ENCODE assay signal across 8 cellular contexts in the genomic region with DNA sequence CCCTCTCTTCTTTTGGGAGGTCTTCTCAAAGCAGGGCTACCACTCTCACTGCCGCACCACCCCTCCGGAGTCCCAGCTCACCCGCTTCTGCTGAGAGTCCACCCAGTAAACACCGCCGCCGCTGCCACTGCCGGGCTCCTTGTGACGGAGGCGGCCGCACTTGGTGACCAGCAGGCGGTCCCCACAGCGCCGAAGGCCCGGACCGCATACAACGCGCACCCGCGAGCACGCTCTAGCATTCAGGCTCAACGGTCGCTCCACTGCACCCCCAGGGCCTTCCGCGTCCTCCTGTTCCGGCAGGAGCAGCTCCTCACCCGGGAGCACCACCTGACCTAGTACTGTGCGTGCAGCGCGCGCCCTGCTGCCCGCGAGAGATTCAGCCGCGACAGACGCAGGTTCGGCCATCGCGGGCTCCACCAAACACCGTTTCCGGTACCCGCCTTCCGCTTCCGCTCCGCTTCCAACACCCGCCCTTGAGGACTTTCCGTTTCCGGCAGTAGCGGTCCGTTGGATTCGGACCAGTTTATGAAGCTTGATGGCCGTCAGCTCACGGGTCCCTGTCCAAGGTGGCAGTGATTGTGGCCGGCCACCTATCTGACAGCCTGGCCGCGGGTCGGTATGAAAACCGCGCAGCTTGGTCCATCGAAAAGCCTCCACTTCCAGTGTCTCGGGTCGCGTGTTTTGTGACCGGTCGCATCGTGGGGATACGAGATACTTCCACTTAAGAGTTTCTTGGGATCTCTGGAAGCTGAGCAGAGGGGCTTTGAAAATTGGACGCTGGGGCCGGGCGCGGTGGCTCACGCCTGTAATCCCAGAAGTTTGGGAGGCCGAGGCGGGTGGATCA. TPM values are rescaled to one million over a fixed set of nuclear protein-coding genes. Genes with fewer than 3 reads are reported as not detected.
A peak's percentile ranks its signal among the peaks of the same experiment; 100 is the strongest.
DNase-seq lines count a peak whose midpoint lies in the region; ATAC-seq and TF ChIP-seq lines count a peak whose summit lies in the region.

TSS of gene EXOSC3 (minus strand) at position 425 of the 844 bp plus-strand sequence. CDS start at position 405, 20 bp downstream.

- peak within 1 kb of the TSS; percentile 97 for H3K9ac ChIP-seq in BLaER1

- peak within 1 kb of the TSS; percentile 97 for H3K27ac Mint-ChIP-seq in activated CD4-positive, alpha-beta T cell treated with anti-CD3 and anti-CD28 coated beads, Interleukin-2, amount 10 ng/mL, durations not matched to agents 24 days and 14 days

- H3K36me3 Mint-ChIP-seq in activated CD4-positive, alpha-beta T cell treated with anti-CD3 and anti-CD28 coated beads, Interleukin-2, amount 10 ng/mL, durations not matched to agents 24 days and 14 days (ENCODE audit: low read depth): peaks cover 41% of the 10 kb centered on the region

- H3K36me3 ChIP-seq in BLaER1 (peaks cover 39% of the 10 kb centered on the region), left lung (peaks cover 0 to 36% of the 10 kb centered on the region in 2 donors)

- intact Hi-C loops in activated CD4-positive, alpha-beta T cell treated with anti-CD3 and anti-CD28 coated beads, Interleukin-2, amount 10 ng/mL, durations not matched to agents 24 days and 14 days (cut with micrococcal nuclease): loop anchor here (1.0 to 10.0 kb wide), 6 partner anchors 15 to 300 kb away; partner anchors contain the start of genes DCAF10, POLR1E, SLC25A51 and TOMM5
- intact Hi-C loops in left lung (cut with DNase I): no loop called here

- no peaks in the 10 kb centered on the region for H3K9me3 Mint-ChIP-seq in activated CD4-positive, alpha-beta T cell treated with anti-CD3 and anti-CD28 coated beads, Interleukin-2, amount 10 ng/mL, durations not matched to agents 24 days and 14 days

- H3K9me3 ChIP-seq in BLaER1: no peaks in the 10 kb centered on the region
- no peaks in the 10 kb centered on the region for H3K9me3 ChIP-seq in left lung

- H3K27me3 Mint-ChIP-seq in activated CD4-positive, alpha-beta T cell treated with anti-CD3 and anti-CD28 coated beads, Interleukin-2, amount 10 ng/mL, durations not matched to agents 24 days and 14 days: no peaks in the 10 kb centered on the region

- H3K4me2 ChIP-seq in BLaER1: peak within 1 kb of the TSS; percentile 71

- H3K27ac ChIP-seq in BLaER1 (peak within 1 kb of the TSS; percentile 96), left lung (peak within 1 kb of the TSS; percentile 57 to 92)

- peak; percentile 83 for DNase-seq in GM19238 (ENCODE audit: insufficient read length, low spot score)
- DNase-seq in NCI-H524 (lab: John Stamatoyannopoulos, UW): peak; percentile 79 to 85
- DNase-seq in activated CD4-positive, alpha-beta T cell treated with anti-CD3 and anti-CD28 coated beads, Interleukin-2, amount 10 ng/mL, durations not matched to agents 24 days and 14 days: peak; percentile 97
- DNase-seq in dedifferentiated amniotic fluid mesenchymal stem cell (ENCODE audit: extremely low spot score): peak; percentile 93
- peak; percentile 91 to 96 for DNase-seq in left lung
- peak; percentile 85 for DNase-seq in stimulated activated CD4-positive, alpha-beta T cell treated with anti-CD3 and anti-CD28 coated beads, Interleukin-4, amount 100 ng/mL, for 1 hour

- peak within 1 kb of the TSS; percentile 98 for H3K4me3 Mint-ChIP-seq in activated CD4-positive, alpha-beta T cell treated with anti-CD3 and anti-CD28 coated beads, Interleukin-2, amount 10 ng/mL, durations not matched to agents 24 days and 14 days

- H3K4me1 Mint-ChIP-seq in activated CD4-positive, alpha-beta T cell treated with anti-CD3 and anti-CD28 coated beads, Interleukin-2, amount 10 ng/mL, durations not matched to agents 24 days and 14 days: peaks cover 19% of the 10 kb centered on the region

- H4K20me1 ChIP-seq in BLaER1: peaks cover 40% of the 10 kb centered on the region

- ATAC-seq in HG03442 (IDR thresholded peaks at IDR 0.05; ENCODE audit: unreplicated experiment) (peak; percentile 89), left lung (peak; percentile 97)

- H3K4me3 ChIP-seq in BLaER1 (peak within 1 kb of the TSS; percentile 93), left lung (peak within 1 kb of the TSS; percentile 89 to 91)

- H3K27me3 ChIP-seq in BLaER1 (no peaks in the 10 kb centered on the region), left lung (peaks cover 0 to 13% of the 10 kb centered on the region in 2 donors)

- peak in 1 of 2 donors; percentile 12 for TF ChIP-seq CTCF in left lung (IDR thresholded peaks at IDR 0.05)

- H3K4me1 ChIP-seq in BLaER1 (peaks cover 32% of the 10 kb centered on the region), left lung (peaks cover 5 to 35% of the 10 kb centered on the region in 2 donors)

RNA-seq across cellular contexts. Expression of gene EXOSC3, which starts in this region (rescaled TPM):
- 104 and 109 TPM in 2 replicates for total RNA-seq in activated CD4-positive, alpha-beta T cell treated with anti-CD3 and anti-CD28 coated beads, Interleukin-2, amount 10 ng/mL, durations not matched to agents 24 days and 14 days
- 10 to 100 TPM; 25.6 to 34.5 TPM for total RNA-seq in left lung

Comparison
In these comparisons a context has a peak if more than half of its experiments do, and no peak if none do; other contexts are left out.
1. Peak in every context shown above with its lines: DNase-seq, ATAC-seq, H3K4me3 ChIP-seq and H3K27ac ChIP-seq.